Comparison of ENCODE assay signal across 8 cellular contexts in genomic region chr22:35364230-35364629, GRCh38. TPM values are rescaled to one million over a fixed set of nuclear protein-coding genes. Genes with fewer than 3 reads are reported as not detected.
DNase-seq lines count a peak whose midpoint lies in the region; TF ChIP-seq lines count a peak whose summit lies in the region.
"Not testable (repeated sequence)": the region's sequence is repeated elsewhere in the genome, so short reads cannot be mapped to it uniquely, and the experiment has no call there.

No MANE protein-coding gene starts in this region.

- H3K4me1 ChIP-seq in mesenchymal stem cell (ENCODE audit: control insufficient read depth, insufficient read depth, low read depth, low read length) = not testable (repeated sequence)

- H4K8ac ChIP-seq in mesenchymal stem cell (ENCODE audit: low read length) = not testable (repeated sequence)

- not testable (repeated sequence) for H3K9me3 ChIP-seq in mesenchymal stem cell (ENCODE audit: control insufficient read depth, low read length)

- H3K79me1 ChIP-seq in mesenchymal stem cell (replicated peaks; ENCODE audit: low read length, poor library complexity, severe bottlenecking) = not testable (repeated sequence)

- not testable (repeated sequence) for H3K18ac ChIP-seq in mesenchymal stem cell (ENCODE audit: low read depth in 1 of 2, low read length in 2 of 2)

- H3K4ac ChIP-seq in mesenchymal stem cell (ENCODE audit: low read depth in 1 of 2, low read length in 2 of 2) = not testable (repeated sequence)

- H2BK15ac ChIP-seq in mesenchymal stem cell (ENCODE audit: low read depth, poor library complexity, severe bottlenecking) = not testable (repeated sequence)

- in situ Hi-C loops in brain microvascular endothelial cell (cut with HindIII; ENCODE audit: low pct_ligation_motif_present, low sequenced_read_pairs) = not testable (repeated sequence)

- not testable (repeated sequence) for H3K4me3 ChIP-seq in HFF-Myc (replicated peaks; ENCODE audit: low read depth, low read length); brain microvascular endothelial cell (ENCODE audit: low read depth, low read length); fibroblast of pulmonary artery (replicated peaks; ENCODE audit: low read depth, low read length); mesenchymal stem cell (ENCODE audit: insufficient read depth in 1 of 2, low read depth in 1 of 2, low read length in 2 of 2)

- H2BK12ac ChIP-seq in mesenchymal stem cell (ENCODE audit: low read length in 2 of 2) = not testable (repeated sequence)

- not testable (repeated sequence) for H3K9ac ChIP-seq in mesenchymal stem cell (ENCODE audit: low read length)

- TF ChIP-seq CTCF in HFF-Myc (IDR thresholded peaks at IDR 0.05; ENCODE audit: low read depth, low read length, missing control alignments); brain microvascular endothelial cell (IDR thresholded peaks at IDR 0.05; ENCODE audit: low read depth, low read length, missing control alignments); fibroblast of pulmonary artery (IDR thresholded peaks at IDR 0.05; ENCODE audit: low read length, missing control alignments): not testable (repeated sequence)

- not testable (repeated sequence) for H3K4me2 ChIP-seq in mesenchymal stem cell (ENCODE audit: low read length, poor library complexity, severe bottlenecking)

- not testable (repeated sequence) for H3K23ac ChIP-seq in mesenchymal stem cell (ENCODE audit: low read length in 2 of 2)

- not testable (repeated sequence) for H2AK5ac ChIP-seq in mesenchymal stem cell (ENCODE audit: low read length, severe bottlenecking)

- DNase-seq in CD1c-positive myeloid dendritic cell (ENCODE audit: extremely low spot score) = peak; percentile 90
- DNase-seq in HFF-Myc (ENCODE audit: extremely low read depth, low read depth) = peak; percentile 46
- peak; percentile 34 for DNase-seq in NCI-H2171 treated with DMSO at 0.1 percent for 48 hours (lab: John Stamatoyannopoulos, UW)
- peak; percentile 33 for DNase-seq in RKO (ENCODE audit: low spot score)
- peak; percentile 78 for DNase-seq in brain microvascular endothelial cell
- peak; percentile 72 for DNase-seq in fibroblast of pulmonary artery (ENCODE audit: low read depth)
- DNase-seq in mesenchymal stem cell = peak; percentile 95
- peak; percentile 52 for DNase-seq in stromal cell of bone marrow (ENCODE audit: low read depth)

- not testable (repeated sequence) for H3K27me3 ChIP-seq in brain microvascular endothelial cell (replicated peaks); mesenchymal stem cell (ENCODE audit: control insufficient read depth in 1 of 2, insufficient read depth in 1 of 2, low read length in 2 of 2)

- H2BK5ac ChIP-seq in mesenchymal stem cell (ENCODE audit: low read depth, low read length, poor library complexity, severe bottlenecking) = not testable (repeated sequence)

- H3K14ac ChIP-seq in mesenchymal stem cell (ENCODE audit: low read length in 2 of 2) = not testable (repeated sequence)

- not testable (repeated sequence) for H2BK120ac ChIP-seq in mesenchymal stem cell (ENCODE audit: low read depth, low read length)

- H3K36me3 ChIP-seq in brain microvascular endothelial cell (replicated peaks); mesenchymal stem cell (ENCODE audit: control insufficient read depth in 1 of 2, insufficient read depth in 2 of 2, low read depth in 1 of 2, low read length in 2 of 2): not testable (repeated sequence)

- 22% methylated on average over 7 of the region's 7 CpGs for WGBS in mesenchymal stem cell

- not testable (repeated sequence) for H2AFZ ChIP-seq in mesenchymal stem cell (ENCODE audit: low read depth, low read length)

- H4K91ac ChIP-seq in mesenchymal stem cell (ENCODE audit: low read length) = not testable (repeated sequence)

- H3K27ac ChIP-seq in brain microvascular endothelial cell = peak overlapping the region; percentile 31
- H3K27ac ChIP-seq in mesenchymal stem cell (ENCODE audit: low read length, poor library complexity, severe bottlenecking) = not testable (repeated sequence)

RNA-seq across cellular contexts. Expression of gene HMOX1, which starts 16.7 kb away (rescaled TPM):
- 24.1 TPM for polyA plus RNA-seq in mesenchymal stem cell (2013, experiment 1 of 2)
- 24.2 TPM for polyA plus RNA-seq in mesenchymal stem cell (2013, experiment 2 of 2)

RNA-seq across cellular contexts. Expression of gene MCM5, which starts 35.7 kb away (rescaled TPM):
- 6.9 TPM for polyA plus RNA-seq in mesenchymal stem cell (2013, experiment 1 of 2)
- polyA plus RNA-seq in mesenchymal stem cell (2013, experiment 2 of 2) = 7.5 TPM

Comparison
In these comparisons a context has a peak if more than half of its experiments do, and no peak if none do; other contexts are left out.
1. DNase-seq: peak in every context shown above with its lines; median percentile 95 in mesenchymal stem cell; 90 in CD1c-positive myeloid dendritic cell; 78 in brain microvascular endothelial cell; 72 in fibroblast of pulmonary artery; 52 in stromal cell of bone marrow; 46 in HFF-Myc; 34 in NCI-H2171 treated with DMSO at 0.1 percent for 48 hours; 33 in RKO.